In the genomic region with DNA sequence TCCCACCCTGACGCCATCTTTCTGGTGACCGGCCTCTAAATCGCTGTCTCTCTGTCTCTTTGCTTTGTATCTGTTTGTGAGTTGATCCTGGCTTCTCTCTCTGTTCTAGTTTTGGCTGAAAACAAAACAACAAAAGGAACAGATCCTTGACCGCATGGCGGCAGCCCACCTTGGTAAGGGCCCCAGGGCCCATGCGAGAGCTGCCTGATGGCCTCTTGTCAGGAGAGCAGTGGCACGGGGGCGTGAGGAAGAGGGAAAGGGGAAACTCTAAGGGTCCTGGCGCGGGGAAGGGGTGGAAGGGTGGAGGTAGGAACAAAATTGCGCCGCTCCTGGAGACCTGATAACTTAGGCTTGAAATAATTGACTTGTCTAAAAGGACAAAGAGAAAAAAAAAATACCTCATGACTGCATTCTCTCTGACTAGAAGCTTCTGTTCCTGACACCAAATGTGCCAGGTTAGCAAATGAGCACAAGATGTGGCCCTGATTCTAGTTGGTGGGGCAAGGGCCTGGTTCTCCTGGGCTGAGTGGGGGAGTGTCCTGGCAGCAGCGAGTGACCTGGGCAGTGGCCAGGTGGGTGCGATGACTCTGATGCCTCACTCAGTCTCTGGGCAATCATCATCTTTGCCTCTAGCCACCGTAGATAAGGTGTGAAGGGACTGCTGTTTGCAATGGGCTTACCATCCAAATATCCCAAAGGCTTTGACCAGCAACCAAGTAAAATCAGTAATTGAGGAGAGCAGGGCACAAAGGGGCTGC, we compare ENCODE assay signal across 15 cellular contexts.
A peak's percentile ranks its signal among the peaks of the same experiment; 100 is the strongest.
DNase-seq lines count a peak whose midpoint lies in the region; ATAC-seq and TF ChIP-seq lines count a peak whose summit lies in the region.
"Had no signal": no experiment of that assay in that cellular context is flagged by ENCODE, and none has a peak within 500 bp of the region (broad histone marks: within the 10 kb centered on the region; RNA-seq: fewer than 3 reads in every experiment).

No MANE protein-coding gene starts in this region.

- TF ChIP-seq CTCF in H9 (conservative IDR thresholded peaks at IDR 0.05) = no peak
- TF ChIP-seq CTCF in right atrium auricular region (IDR thresholded peaks at IDR 0.05) = no peak
- no peak for TF ChIP-seq CTCF in psoas muscle (IDR thresholded peaks at IDR 0.05)
- TF ChIP-seq CTCF in GM13977 (IDR thresholded peaks at IDR 0.05; ENCODE audit: extremely low read depth, insufficient read depth, missing control alignments) = no peak

- TF ChIP-seq POLR2A in erythroblast (IDR thresholded peaks at IDR 0.05; ENCODE audit: low read length) = no peak

- H3K4me3 Mint-ChIP-seq in CD4-positive, CD25-positive, alpha-beta regulatory T cell = no peak overlapping the region
- H3K4me3 Mint-ChIP-seq in H9 = no peak overlapping the region
- H3K4me3 Mint-ChIP-seq: B cell had no signal

- H3K9me3 ChIP-seq in CD4-positive, CD25-positive, alpha-beta regulatory T cell (ENCODE audit: control insufficient read depth in 2 of 2, low read length in 2 of 2) = no peaks in the 10 kb centered on the region
- H3K9me3 ChIP-seq in H9 (ENCODE audit: control insufficient read depth, low read depth, low read length) (no peaks in the 10 kb centered on the region), right atrium auricular region (no peaks in the 10 kb centered on the region), psoas muscle (no peaks in the 10 kb centered on the region)
- H3K9me3 ChIP-seq: HAP-1 had no signal

- no peak overlapping the region for H4K8ac ChIP-seq in H9 (replicated peaks; ENCODE audit: insufficient read length, low read depth, low read length)

- WGBS in H9 (ENCODE audit: extremely low coverage, insufficient read length, low lambda C conversion rate) = no CpG with 5 or more reads among the region's 15 CpGs
- WGBS in psoas muscle, 3 donors = 93 to 98% (median 96%) methylated on average over 15 of the region's 15 CpGs

- H2BK5ac ChIP-seq in H9 (ENCODE audit: insufficient read length, low read length) = no peak overlapping the region

- H4K91ac ChIP-seq in H9 (ENCODE audit: insufficient read length, low read depth, low read length) = no peak overlapping the region

- no peaks in the 10 kb centered on the region for H3K79me1 ChIP-seq in H9 (ENCODE audit: insufficient read depth, low read depth, low read length, poor library complexity, severe bottlenecking)

- in situ Hi-C loops in GM13977 (cut with MboI; ENCODE audit: low pct_unique_long_range_greater_than_20kb, low sequenced_read_pairs, unreplicated experiment) = no loop called here

- H3K4ac ChIP-seq in H9 (ENCODE audit: low read depth, low read length) = no peak overlapping the region

- no peak overlapping the region for H2BK120ac ChIP-seq in H9 (ENCODE audit: low read depth, low read length, poor library complexity, severe bottlenecking)

- no peaks in the 10 kb centered on the region for H3K4me1 ChIP-seq in CD4-positive, CD25-positive, alpha-beta regulatory T cell (ENCODE audit: control insufficient read depth, insufficient read depth, low read length, poor library complexity, severe bottlenecking)
- H3K4me1 ChIP-seq in H9 (ENCODE audit: insufficient read depth, low read length) (no peaks in the 10 kb centered on the region), right atrium auricular region (peaks cover 0 to 26% of the 10 kb centered on the region in 2 donors), psoas muscle (peaks cover 20% of the 10 kb centered on the region)
- H3K4me1 ChIP-seq: HAP-1 had no signal

- H3K27ac Mint-ChIP-seq in CD4-positive, CD25-positive, alpha-beta regulatory T cell = peak overlapping the region in 2 of 3 donors; percentile 27 to 64
- peak overlapping the region in 2 of 3 experiments; percentile 65 to 68; a peak in 3 of 7 replicates for H3K27ac Mint-ChIP-seq in H9
- H3K27ac Mint-ChIP-seq: B cell had no signal

- H3K4me1 Mint-ChIP-seq in CD4-positive, CD25-positive, alpha-beta regulatory T cell = peaks cover 6 to 15% (median 12%) of the 10 kb centered on the region in 4 donors
- peaks cover 0 to 4% of the 10 kb centered on the region in 2 experiments; a peak in 1 of 4 replicates for H3K4me1 Mint-ChIP-seq in H9

- no peak overlapping the region for H3K18ac ChIP-seq in H9 (ENCODE audit: insufficient read length, low read depth, low read length)

- H3K4me3 ChIP-seq in CD4-positive, CD25-positive, alpha-beta regulatory T cell (ENCODE audit: low read depth, low read length) = no peak overlapping the region
- no peak overlapping the region for H3K4me3 ChIP-seq in right atrium auricular region
- H3K4me3 ChIP-seq in psoas muscle = no peak overlapping the region
- H3K4me3 ChIP-seq: HAP-1 had no signal

- H3K56ac ChIP-seq in H9 (ENCODE audit: insufficient read length, low read depth, low read length) = no peak overlapping the region

- no peaks in the 10 kb centered on the region for H3K27me3 ChIP-seq in CD4-positive, CD25-positive, alpha-beta regulatory T cell (ENCODE audit: control insufficient read depth, insufficient read depth, low read length)
- H3K27me3 ChIP-seq in H9 (ENCODE audit: insufficient read depth, low read length) (no peaks in the 10 kb centered on the region; the same call in 1 of the 2 replicates), right atrium auricular region (no peaks in the 10 kb centered on the region), psoas muscle (ENCODE audit: insufficient read depth in 3 of 3, low read length in 2 of 3) (no peaks in the 10 kb centered on the region)

- no peak for ATAC-seq in CD4-positive, CD25-positive, alpha-beta regulatory T cell (ENCODE audit: low read depth in 2 of 2)
- ATAC-seq in psoas muscle (peak in 3 of 4 donors; percentile 48 to 56 (median 53)), GM21423 (IDR thresholded peaks at IDR 0.05; ENCODE audit: unreplicated experiment) (no peak)

- no peak overlapping the region for H2BK15ac ChIP-seq in H9 (ENCODE audit: low read depth, low read length)

- H3K36me3 Mint-ChIP-seq in CD4-positive, CD25-positive, alpha-beta regulatory T cell = peaks cover 38% of the 10 kb centered on the region
- H3K36me3 Mint-ChIP-seq in H9 (ENCODE audit: insufficient read depth in 1 of 3, low read depth in 3 of 3) = peaks cover 18 to 29% (median 19%) of the 10 kb centered on the region in 3 experiments

- no peak overlapping the region for H2AK5ac ChIP-seq in H9 (ENCODE audit: insufficient read length, low read length)

- H3K14ac ChIP-seq in H9 (ENCODE audit: insufficient read depth, low read length) = no peak overlapping the region

- peaks cover 64% of the 10 kb centered on the region for H3K36me3 ChIP-seq in CD4-positive, CD25-positive, alpha-beta regulatory T cell (ENCODE audit: control insufficient read depth, insufficient read depth, low read length)
- H3K36me3 ChIP-seq in right atrium auricular region (peaks cover 48% of the 10 kb centered on the region), psoas muscle (ENCODE audit: insufficient read depth in 1 of 2, low read depth in 1 of 2) (peaks cover 0 to 80% of the 10 kb centered on the region in 2 donors)
- H3K36me3 ChIP-seq: HAP-1 had no signal

- H3T11ph ChIP-seq in H9 (ENCODE audit: low read length) = no peak overlapping the region

- no peaks in the 10 kb centered on the region for H3K27me3 Mint-ChIP-seq in CD4-positive, CD25-positive, alpha-beta regulatory T cell
- H3K27me3 Mint-ChIP-seq in H9 (ENCODE audit: low read depth) = no peaks in the 10 kb centered on the region
- H3K27me3 Mint-ChIP-seq: B cell had no signal

- intact Hi-C loops in psoas muscle (cut with DNase I) = no loop called here

- H4K5ac ChIP-seq in H9 (ENCODE audit: insufficient read length, low read depth, low read length) = no peak overlapping the region

- H2AFZ ChIP-seq in H9 (ENCODE audit: low read length) = no peak overlapping the region

- H4K20me1 ChIP-seq in H9 (ENCODE audit: control insufficient read depth, insufficient read depth, insufficient read length) = no peaks in the 10 kb centered on the region

- H3K23ac ChIP-seq in H9 (ENCODE audit: insufficient read length, low read depth, low read length) = no peak overlapping the region

- H3K23me2 ChIP-seq in H9 (ENCODE audit: insufficient read length, low read depth, low read length, poor library complexity, severe bottlenecking) = no peaks in the 10 kb centered on the region

- no peak overlapping the region for H3K9ac ChIP-seq in H9 (ENCODE audit: extremely low read depth, insufficient read length, low read length)

- no peak overlapping the region for H2BK12ac ChIP-seq in H9 (ENCODE audit: insufficient read length, low read depth, low read length)

- H3K4me2 ChIP-seq in H9 (ENCODE audit: insufficient read depth, insufficient read length, low read length) = no peak overlapping the region

- no peak overlapping the region for H2BK20ac ChIP-seq in H9 (ENCODE audit: low read depth, low read length, poor library complexity, severe bottlenecking)

- no peaks in the 10 kb centered on the region for H3K79me2 ChIP-seq in H9 (ENCODE audit: insufficient read depth, low read length)

- no peak for DNase-seq in CD4-positive, CD25-positive, alpha-beta regulatory T cell
- DNase-seq in H9 = no peak
- DNase-seq in right atrium auricular region (ENCODE audit: low spot score) = no peak
- no peak for DNase-seq in psoas muscle
- DNase-seq in erythroblast (lab: John Stamatoyannopoulos, UW) = no peak
- no peak for DNase-seq in GM13977 (ENCODE audit: low spot score)
- DNase-seq: DMS 273 treated with DMSO at 0.1 percent for 48 hours, Karpas-422, MM.1S, NCI-H1105 treated with DMSO at 0.1 percent for 48 hours, NCI-H187, NCI-H748 treated with DMSO at 0.1 percent for 48 hours had no signal

- H3K27ac ChIP-seq in CD4-positive, CD25-positive, alpha-beta regulatory T cell (ENCODE audit: insufficient read depth, low read length, poor library complexity, severe bottlenecking) = no peak overlapping the region
- H3K27ac ChIP-seq in H9 (ENCODE audit: insufficient read length, low read depth, low read length) = no peak overlapping the region
- peak overlapping the region; percentile 7 to 38 for H3K27ac ChIP-seq in right atrium auricular region
- H3K27ac ChIP-seq in psoas muscle = peak overlapping the region; percentile 11

- no peaks in the 10 kb centered on the region for H3K9me3 Mint-ChIP-seq in CD4-positive, CD25-positive, alpha-beta regulatory T cell
- H3K9me3 Mint-ChIP-seq in H9 = peaks cover 5 to 8% of the 10 kb centered on the region in 2 experiments

Comparison
In these comparisons a context has a peak if more than half of its experiments do, and no peak if none do; other contexts are left out.
1. ATAC-seq: peak in psoas muscle (3 of 4); none in CD4-positive, CD25-positive, alpha-beta regulatory T cell (0 of 2) and GM21423 (single experiment).
2. H3K27ac ChIP-seq: peak in right atrium auricular region (2 of 2) and psoas muscle (single experiment); none in CD4-positive, CD25-positive, alpha-beta regulatory T cell (single experiment) and H9 (single experiment).